In the genomic region with DNA sequence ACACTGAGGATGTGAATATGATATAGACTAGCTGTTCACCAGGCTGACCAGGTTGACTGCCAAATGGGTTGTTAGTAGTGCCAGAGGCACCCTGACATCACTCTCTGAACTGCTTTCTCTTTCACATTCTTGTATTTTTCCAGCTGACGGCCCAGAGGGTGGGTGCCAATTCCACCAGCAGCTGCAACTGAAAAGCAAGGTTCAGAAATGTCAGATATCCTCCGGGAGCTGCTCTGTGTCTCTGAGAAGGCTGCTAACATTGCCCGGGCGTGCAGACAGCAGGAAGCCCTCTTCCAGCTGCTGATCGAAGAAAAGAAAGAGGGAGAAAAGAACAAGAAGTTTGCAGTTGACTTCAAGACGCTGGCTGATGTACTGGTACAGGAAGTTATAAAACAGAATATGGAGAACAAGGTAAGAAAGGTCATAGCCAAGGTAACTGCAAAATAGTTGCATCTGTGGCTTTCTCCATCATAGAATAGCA, we compare ENCODE assay signal across 1 cellular context.
TF ChIP-seq lines count a peak whose summit lies in the region.

No MANE protein-coding gene starts in this region.

TF ChIP-seq in H1, 55 proteins besides CTCF, POLR2A, EP300 and RAD21 (continued from another document):
- TF ChIP-seq, protein P1, sequence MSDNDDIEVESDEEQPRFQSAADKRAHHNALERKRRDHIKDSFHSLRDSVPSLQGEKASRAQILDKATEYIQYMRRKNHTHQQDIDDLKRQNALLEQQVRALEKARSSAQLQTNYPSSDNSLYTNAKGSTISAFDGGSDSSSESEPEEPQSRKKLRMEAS (IDR thresholded peaks at IDR 0.05), result no peak
- TF ChIP-seq CHD1 (IDR thresholded peaks at IDR 0.05; ENCODE audit: low read depth, low read length), result no peak
- TF ChIP-seq SRF (IDR thresholded peaks at IDR 0.05; ENCODE audit: low read depth, low read length), result no peak
- no peak for TF ChIP-seq SUZ12 (IDR thresholded peaks at IDR 0.05; ENCODE audit: low read length)
